ENCODE assay signal across 9 cellular contexts in the genomic region with DNA sequence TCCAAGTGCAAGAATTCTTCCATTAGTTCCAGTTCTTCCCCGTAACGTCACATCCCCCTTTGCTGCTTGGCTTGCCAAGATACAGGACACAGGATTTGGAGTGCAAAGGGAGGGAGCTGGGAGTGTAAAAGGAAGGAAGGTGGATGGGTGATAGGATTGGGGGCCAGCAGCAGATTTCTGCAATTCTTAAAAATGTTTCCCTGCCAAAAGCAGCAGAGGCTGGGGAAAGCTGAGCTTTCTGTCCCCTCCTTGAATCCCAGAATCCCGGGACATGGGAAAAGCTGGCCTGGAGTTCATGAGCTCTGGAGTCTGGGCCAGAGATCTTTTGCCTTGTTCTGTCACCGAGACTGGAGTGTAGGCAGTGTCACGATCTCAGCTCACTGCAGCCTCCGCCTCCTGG.
A peak's percentile ranks its signal among the peaks of the same experiment; 100 is the strongest.
DNase-seq lines count a peak whose midpoint lies in the region; ATAC-seq and TF ChIP-seq lines count a peak whose summit lies in the region.
"Had no signal": no experiment of that assay in that cellular context is flagged by ENCODE, and none has a peak within 500 bp of the region (broad histone marks: within the 10 kb centered on the region; RNA-seq: fewer than 3 reads in every experiment).

No MANE protein-coding gene starts in this region.

- H3K4me3 Mint-ChIP-seq in MCF 10A (ENCODE audit: unreplicated experiment), result no peak overlapping the region

- H3K27me3 Mint-ChIP-seq in MCF 10A (ENCODE audit: insufficient read depth, unreplicated experiment), result no peaks in the 10 kb centered on the region

- ATAC-seq in GM19023 (IDR thresholded peaks at IDR 0.05; ENCODE audit: unreplicated experiment), result no peak

- H3K79me2 ChIP-seq in hepatocyte, result peaks cover 29% of the 10 kb centered on the region

- TF ChIP-seq CTCF in MCF 10A (IDR thresholded peaks at IDR 0.05; ENCODE audit: unreplicated experiment) (no peak), hepatocyte (IDR thresholded peaks at IDR 0.05; ENCODE audit: poor library complexity) (no peak), retinal pigment epithelial cell (conservative IDR thresholded peaks at IDR 0.05; ENCODE audit: low read depth, low read length) (no peak), prostate gland (IDR thresholded peaks at IDR 0.05) (no peak)

- H3K9me2 ChIP-seq in hepatocyte (replicated peaks; ENCODE audit: insufficient read depth), result no peaks in the 10 kb centered on the region

- no peak overlapping the region for H3K27ac Mint-ChIP-seq in MCF 10A (ENCODE audit: low read depth, unreplicated experiment)

- DNase-seq in G401 (ENCODE audit: low spot score) (peak; percentile 73), MCF 10A (ENCODE audit: unreplicated experiment) (peak; percentile 22), hepatocyte (ENCODE audit: low spot score) (no peak), retinal pigment epithelial cell (ENCODE audit: low read depth) (no peak), prostate gland (ENCODE audit: low spot score) (no peak), T-helper 1 cell (no peak), HEK293T (ENCODE audit: extremely low spot score) (no peak)
- DNase-seq: activated CD4-positive, alpha-beta T cell treated with anti-CD3 and anti-CD28 coated beads for 48 hours had no signal

- in situ Hi-C loops in G401 (cut with HindIII; ENCODE audit: low sequenced_read_pairs), result no loop called here

- H3K4me3 ChIP-seq in hepatocyte, result no peak overlapping the region
- H3K4me3 ChIP-seq in retinal pigment epithelial cell (ENCODE audit: low read length), result peak overlapping the region; percentile 64
- H3K4me3 ChIP-seq in prostate gland, result peak overlapping the region in 1 of 2 donors; percentile 68

- no peaks in the 10 kb centered on the region for H3K9me3 Mint-ChIP-seq in MCF 10A (ENCODE audit: unreplicated experiment)

- POLR2A ChIA-PET in MCF 10A (lab: Yijun Ruan, JAX), result interaction anchor here (0.6 to 6.0 kb wide), 8 partner anchors 9 to 219 kb away, joined by 3 to 80 read pairs (median 8); partner anchors contain the start of gene SCAND1
- POLR2A ChIA-PET in HEK293T (lab: Yijun Ruan, JAX), result no interaction called here

- no TSS peak for BruUV-seq in MCF 10A (replicated peaks; lab: Mats Ljungman, UMichigan)

- H3K4me1 ChIP-seq in hepatocyte (ENCODE audit: insufficient read depth), result peaks cover 32% of the 10 kb centered on the region
- no peaks in the 10 kb centered on the region for H3K4me1 ChIP-seq in prostate gland (replicated peaks)

- H3K36me3 ChIP-seq in hepatocyte (replicated peaks; ENCODE audit: insufficient read depth, low read depth), result no peaks in the 10 kb centered on the region
- H3K36me3 ChIP-seq in prostate gland, result no peaks in the 10 kb centered on the region

- no peak for TF ChIP-seq POLR2A in prostate gland (IDR thresholded peaks at IDR 0.05)

- no peaks in the 10 kb centered on the region for H3K36me3 Mint-ChIP-seq in MCF 10A (ENCODE audit: insufficient read depth, unreplicated experiment)

- H4K20me1 ChIP-seq in hepatocyte (ENCODE audit: insufficient read depth, poor library complexity, severe bottlenecking), result no peaks in the 10 kb centered on the region

- intact Hi-C loops in MCF 10A (cut with micrococcal nuclease), result no loop called here
- intact Hi-C loops in prostate gland (cut with DNase I), result no loop called here

- H3K27me3 ChIP-seq in hepatocyte (peaks cover 4% of the 10 kb centered on the region), prostate gland (replicated peaks; ENCODE audit: insufficient read depth) (no peaks in the 10 kb centered on the region)

- 58% methylated on average over 6 of the region's 6 CpGs for WGBS in hepatocyte (ENCODE audit: low lambda C conversion rate, missing lambda C conversion rate)
- WGBS in prostate gland, result 34% methylated on average over 6 of the region's 6 CpGs

- H3K9me3 ChIP-seq in hepatocyte (ENCODE audit: low read depth) (no peaks in the 10 kb centered on the region), prostate gland (no peaks in the 10 kb centered on the region)

- H3K4me2 ChIP-seq in hepatocyte, result peak overlapping the region; percentile 99

- H3K4me1 Mint-ChIP-seq in MCF 10A (ENCODE audit: insufficient read depth, unreplicated experiment), result peaks cover 37% of the 10 kb centered on the region

- peak overlapping the region; percentile 68 for H2AFZ ChIP-seq in hepatocyte

- H3K27ac ChIP-seq in hepatocyte (peak overlapping the region; percentile 90), prostate gland (peak overlapping the region in 1 of 2 donors; percentile 63)

- CTCF ChIA-PET in MCF 10A (lab: Yijun Ruan, JAX) (interaction anchor here (0.6 to 7.8 kb wide), 6 partner anchors 9 to 209 kb away, joined by 3 to 66 read pairs (median 4); no protein-coding TSS in a partner anchor), HEK293T (lab: Yijun Ruan, JAX) (interaction anchor here (0.7 to 1.0 kb wide), 2 partner anchors 9 to 44 kb away, joined by 3 to 4 read pairs; no protein-coding TSS in a partner anchor)

TF ChIP-seq in HEK293T, 16 proteins besides CTCF, POLR2A, EP300 and RAD21:
- no peak for TF ChIP-seq NFRKB (IDR thresholded peaks at IDR 0.05)
- no peak for TF ChIP-seq L3MBTL2 (conservative IDR thresholded peaks at IDR 0.05)
- no peak for TF ChIP-seq PKNOX1 (IDR thresholded peaks at IDR 0.05)
- TF ChIP-seq ELF4 (IDR thresholded peaks at IDR 0.05), result no peak
- no peak for TF ChIP-seq FOXK2 (IDR thresholded peaks at IDR 0.05)
- no peak for TF ChIP-seq SP1 (IDR thresholded peaks at IDR 0.05)
- TF ChIP-seq TARDBP (IDR thresholded peaks at IDR 0.05), result no peak
- no peak for TF ChIP-seq FOXM1 (IDR thresholded peaks at IDR 0.05; ENCODE audit: borderline replicate concordance)

Comparison
In these comparisons a context has a peak if more than half of its experiments do, and no peak if none do; other contexts are left out.
1. DNase-seq: peak in G401 (single experiment) and MCF 10A (single experiment); none in hepatocyte (single experiment), retinal pigment epithelial cell (single experiment), prostate gland (single experiment), T-helper 1 cell (0 of 5) and HEK293T (single experiment).